ENCODE assay signal across 19 cellular contexts in genomic region chr16:82535262-82535661, GRCh38.
A peak's percentile ranks its signal among the peaks of the same experiment; 100 is the strongest.
DNase-seq lines count a peak whose midpoint lies in the region; ATAC-seq and TF ChIP-seq lines count a peak whose summit lies in the region.
"Had no signal": no experiment of that assay in that cellular context is flagged by ENCODE, and none has a peak within 500 bp of the region (broad histone marks: within the 10 kb centered on the region; RNA-seq: fewer than 3 reads in every experiment).

No MANE protein-coding gene starts in this region.

- H3K27ac ChIP-seq in RWPE2 (ENCODE audit: poor library complexity, severe bottlenecking) (no peak overlapping the region), foreskin keratinocyte (no peak overlapping the region), sigmoid colon (no peak overlapping the region)
- H3K27ac ChIP-seq: A549; BLaER1 treated with 17β-estradiol and CSF1 and Interleukin-3, amounts not matched to agents 10 nM and 100 nM had no signal

- H3K36me3 ChIP-seq in RWPE2 (ENCODE audit: low read depth) (no peaks in the 10 kb centered on the region), sigmoid colon (no peaks in the 10 kb centered on the region)
- H3K36me3 ChIP-seq: BE2C; BLaER1 treated with 17β-estradiol and CSF1 and Interleukin-3, amounts not matched to agents 10 nM and 100 nM; HAP-1 had no signal

- peaks cover 6% of the 10 kb centered on the region for H3K9me3 Mint-ChIP-seq in T-helper 2 cell treated with Interferon-gamma antibody and Interleukin-4, amounts not matched to agents 5 μg/mL and 100 μg/mL, for 36 hours

- DNase-seq in Daoy (ENCODE audit: low read depth) (peak; percentile 11), RWPE2 (ENCODE audit: low spot score) (no peak), foreskin keratinocyte (peak; percentile 5 to 15), HCEC 1CT (no peak), sigmoid colon (no peak)
- no peak for DNase-seq in T-helper 2 cell treated with Interferon-gamma antibody and Interleukin-4, amounts not matched to agents 5 μg/mL and 100 μg/mL, for 36 hours (ENCODE audit: low spot score)
- DNase-seq: 8988T; ACHN; AML-193; BE2C; CD4-positive, alpha-beta T cell; CD8-positive, alpha-beta memory T cell; DMS53; DMS79 treated with DMSO at 0.1 percent for 48 hours; GOT3 had no signal

- H3K4me1 Mint-ChIP-seq in T-helper 2 cell treated with Interferon-gamma antibody and Interleukin-4, amounts not matched to agents 5 μg/mL and 100 μg/mL, for 36 hours (ENCODE audit: low read depth) = no peaks in the 10 kb centered on the region
- H3K4me1 Mint-ChIP-seq: CD14-positive monocyte; CD8-positive, alpha-beta memory T cell had no signal

- no peak for TF ChIP-seq CTCF in RWPE2 (IDR thresholded peaks at IDR 0.05; ENCODE audit: poor library complexity, severe bottlenecking)
- TF ChIP-seq CTCF in foreskin keratinocyte (conservative IDR thresholded peaks at IDR 0.05) = no peak
- no peak for TF ChIP-seq CTCF in sigmoid colon (IDR thresholded peaks at IDR 0.05)

- intact Hi-C loops in sigmoid colon (cut with DNase I) = no loop called here

- no peak overlapping the region for H3K27ac Mint-ChIP-seq in T-helper 2 cell treated with Interferon-gamma antibody and Interleukin-4, amounts not matched to agents 5 μg/mL and 100 μg/mL, for 36 hours
- H3K27ac Mint-ChIP-seq: CD14-positive monocyte; CD4-positive, alpha-beta T cell; CD8-positive, alpha-beta memory T cell had no signal

- no peak overlapping the region for H3K4me3 Mint-ChIP-seq in T-helper 2 cell treated with Interferon-gamma antibody and Interleukin-4, amounts not matched to agents 5 μg/mL and 100 μg/mL, for 36 hours
- H3K4me3 Mint-ChIP-seq: CD14-positive monocyte; CD4-positive, alpha-beta T cell; CD8-positive, alpha-beta memory T cell had no signal

- H3K4me3 ChIP-seq in RWPE2 (ENCODE audit: severe bottlenecking) (no peak overlapping the region), sigmoid colon (no peak overlapping the region)
- H3K4me3 ChIP-seq: A549; BLaER1 treated with 17β-estradiol and CSF1 and Interleukin-3, amounts not matched to agents 10 nM and 100 nM; HAP-1 had no signal

- TF ChIP-seq EP300 in sigmoid colon (IDR thresholded peaks at IDR 0.05) = no peak

- peak; percentile 58; the same call in 1 of the 3 replicates for ATAC-seq in RWPE2 (ENCODE audit: low read depth)
- peak; percentile 54 for ATAC-seq in foreskin keratinocyte
- ATAC-seq: A549 had no signal

- peaks cover 18% of the 10 kb centered on the region for H3K27me3 ChIP-seq in RWPE2 (ENCODE audit: insufficient read depth, poor library complexity, severe bottlenecking)
- peaks cover 19% of the 10 kb centered on the region for H3K27me3 ChIP-seq in foreskin keratinocyte
- no peaks in the 10 kb centered on the region for H3K27me3 ChIP-seq in sigmoid colon
- H3K27me3 ChIP-seq: BE2C; BLaER1 treated with 17β-estradiol and CSF1 and Interleukin-3, amounts not matched to agents 10 nM and 100 nM had no signal

- TF ChIP-seq POLR2A in sigmoid colon (IDR thresholded peaks at IDR 0.05) = no peak

- H3K4me1 ChIP-seq in RWPE2 (ENCODE audit: insufficient read depth, poor library complexity, severe bottlenecking) (no peaks in the 10 kb centered on the region), foreskin keratinocyte (no peaks in the 10 kb centered on the region), sigmoid colon (no peaks in the 10 kb centered on the region)
- H3K4me1 ChIP-seq: A549; BE2C; BLaER1 treated with 17β-estradiol and CSF1 and Interleukin-3, amounts not matched to agents 10 nM and 100 nM; HAP-1 had no signal

- H3K9me3 ChIP-seq in RWPE2 (ENCODE audit: severe bottlenecking) (peaks cover 2% of the 10 kb centered on the region), sigmoid colon (peaks cover 0 to 3% (median 0%) of the 10 kb centered on the region in 4 donors)
- H3K9me3 ChIP-seq: A549, BE2C, HAP-1 had no signal

- no peaks in the 10 kb centered on the region for H3K36me3 Mint-ChIP-seq in T-helper 2 cell treated with Interferon-gamma antibody and Interleukin-4, amounts not matched to agents 5 μg/mL and 100 μg/mL, for 36 hours (ENCODE audit: low read depth)
- H3K36me3 Mint-ChIP-seq: CD14-positive monocyte; CD8-positive, alpha-beta memory T cell had no signal

- WGBS in sigmoid colon, 2 donors = 61 to 81% methylated on average over 4 of the region's 4 CpGs

- no peaks in the 10 kb centered on the region for H3K27me3 Mint-ChIP-seq in T-helper 2 cell treated with Interferon-gamma antibody and Interleukin-4, amounts not matched to agents 5 μg/mL and 100 μg/mL, for 36 hours (ENCODE audit: low read depth)

Comparison
In these comparisons a context has a peak if more than half of its experiments do, and no peak if none do; other contexts are left out.
1. DNase-seq: peak in Daoy (single experiment) and foreskin keratinocyte (2 of 2); none in RWPE2 (single experiment), T-helper 2 cell treated with Interferon-gamma antibody and Interleukin-4, amounts not matched to agents 5 μg/mL and 100 μg/mL, for 36 hours (single experiment), HCEC 1CT (single experiment) and sigmoid colon (single experiment).